ENCODE assay signal across 15 cellular contexts in genomic region chr6:158500016-158500735, GRCh38. TPM values are rescaled to one million over a fixed set of nuclear protein-coding genes. Genes with fewer than 3 reads are reported as not detected.
A peak's percentile ranks its signal among the peaks of the same experiment; 100 is the strongest.
DNase-seq lines count a peak whose midpoint lies in the region; ATAC-seq, FAIRE-seq and TF ChIP-seq lines count a peak whose summit lies in the region.
"Had no signal": no experiment of that assay in that cellular context is flagged by ENCODE, and none has a peak within 500 bp of the region (broad histone marks: within the 10 kb centered on the region; RNA-seq: fewer than 3 reads in every experiment).

No MANE protein-coding gene starts in this region.

- H3K27me3 ChIP-seq in foreskin keratinocyte = no peaks in the 10 kb centered on the region
- no peaks in the 10 kb centered on the region for H3K27me3 ChIP-seq in MG63

- intact Hi-C loops in left colon (cut with DNase I, micrococcal nuclease) = no loop called here

- peak; percentile 38 for DNase-seq in AG09309 (ENCODE audit: low read depth)
- peak; percentile 53 for DNase-seq in HTR-8/SVneo (ENCODE audit: insufficient read length, low spot score)
- DNase-seq in foreskin keratinocyte = peak in 1 of 2 donors; percentile 53
- DNase-seq in mesenteric fat pad (ENCODE audit: low spot score) = no peak
- no peak for DNase-seq in MG63
- DNase-seq in left colon = no peak
- DNase-seq in activated CD4-positive, alpha-beta T cell treated with anti-CD3 and anti-CD28 coated beads, Interleukin-2, amount 50 U/mL, for 48 hours = no peak
- DNase-seq: activated CD8-positive, alpha-beta memory T cell treated with anti-CD3 and anti-CD28 coated beads, Interleukin-2, amount 10 ng/mL, durations not matched to agents 7 days and 5 days; activated naive CD8-positive, alpha-beta T cell treated with anti-CD3 and anti-CD28 coated beads, Interleukin-2, amount 10 ng/mL, durations not matched to agents 7 days and 5 days; C1 segment of cervical spinal cord; naive thymus-derived CD4-positive, alpha-beta T cell; NK-92 treated with Interleukin-12 subunit alpha and Interleukin-12 subunit beta, amount 100 ng/mL, for 24 hours; T-helper 2 cell had no signal

- H3K36me3 ChIP-seq in MG63 = peaks cover 5% of the 10 kb centered on the region

- no peak overlapping the region for H3K4me3 ChIP-seq in AG09309 (ENCODE audit: control insufficient read depth, low read depth, low read length)
- no peak overlapping the region for H3K4me3 ChIP-seq in MG63

- FAIRE-seq in HTR-8/SVneo (lab: Jason Lieb, UNC) = no peak

- peak; percentile 80 for ATAC-seq in SK-N-SH treated with all-trans-retinoic acid at 6 μM for 48 hours
- peak; percentile 85 for ATAC-seq in foreskin keratinocyte
- no peak for ATAC-seq in left colon
- ATAC-seq: activated CD8-positive, alpha-beta memory T cell treated with anti-CD3 and anti-CD28 coated beads, Interleukin-2, amount 10 ng/mL, durations not matched to agents 7 days and 5 days; naive thymus-derived CD4-positive, alpha-beta T cell; sciatic nerve had no signal

- no peak overlapping the region for H3K27ac ChIP-seq in foreskin keratinocyte

- TF ChIP-seq CTCF in AG09309 (IDR thresholded peaks at IDR 0.05; ENCODE audit: control insufficient read depth, insufficient read depth, low read depth, low read length, missing control alignments) = no peak
- no peak for TF ChIP-seq CTCF in foreskin keratinocyte (conservative IDR thresholded peaks at IDR 0.05)

- H3K4me1 ChIP-seq in foreskin keratinocyte = peaks cover 9% of the 10 kb centered on the region

- H3K9me3 ChIP-seq in MG63 = no peaks in the 10 kb centered on the region

TF ChIP-seq in SK-N-SH treated with all-trans-retinoic acid at 6 μM for 48 hours, 23 proteins besides CTCF, POLR2A, EP300 and RAD21:
- TF ChIP-seq TCF4 (CRISPR knock-in tag; IDR thresholded peaks at IDR 0.05; ENCODE audit: borderline replicate concordance) (no peak), ESRRG (CRISPR knock-in tag; IDR thresholded peaks at IDR 0.05) (no peak), ARNTL (CRISPR knock-in tag; IDR thresholded peaks at IDR 0.05; ENCODE audit: borderline replicate concordance, low read depth) (no peak), CSRNP3 (CRISPR knock-in tag; IDR thresholded peaks at IDR 0.05) (no peak), TSHZ2 (CRISPR knock-in tag; IDR thresholded peaks at IDR 0.05) (no peak), CSDC2 (CRISPR knock-in tag; IDR thresholded peaks at IDR 0.05) (no peak), ZNF565 (CRISPR knock-in tag; conservative IDR thresholded peaks at IDR 0.05; ENCODE audit: low read depth) (no peak), OSR1 (CRISPR knock-in tag; IDR thresholded peaks at IDR 0.05) (no peak), PATZ1 (CRISPR knock-in tag; IDR thresholded peaks at IDR 0.05; ENCODE audit: borderline replicate concordance) (no peak), CREB5 (CRISPR knock-in tag; IDR thresholded peaks at IDR 0.05; ENCODE audit: low read depth) (no peak), PPARA (CRISPR knock-in tag; IDR thresholded peaks at IDR 0.05; ENCODE audit: borderline replicate concordance) (no peak), RARB (CRISPR knock-in tag; IDR thresholded peaks at IDR 0.05) (no peak), GLIS3 (CRISPR knock-in tag; IDR thresholded peaks at IDR 0.05) (no peak)
TF ChIP-seq in SK-N-SH treated with all-trans-retinoic acid at 6 μM for 48 hours: peak in this region for 0.

RNA-seq across cellular contexts. Expression of gene TMEM181, which starts 59.7 kb away (rescaled TPM):
- total RNA-seq in foreskin keratinocyte (29.5 and 32.8 TPM in 2 replicates), mesenteric fat pad (27.3 TPM), left colon (10 to 100 TPM; 41.2 to 46.7 TPM)
- 8.0 and 8.7 TPM in 2 replicates for polyA plus RNA-seq in foreskin keratinocyte
- 19.9 and 20.6 TPM in 2 replicates for total RNA-seq in MG63 (2014; rRNA removed; shearing (Covaris generic); ENCODE audit: low replicate concordance)

Comparison
In these comparisons a context has a peak if more than half of its experiments do, and no peak if none do; other contexts are left out.
1. DNase-seq: peak in AG09309 (single experiment) and HTR-8/SVneo (single experiment); none in mesenteric fat pad (single experiment), MG63 (single experiment), left colon (0 of 2) and activated CD4-positive, alpha-beta T cell treated with anti-CD3 and anti-CD28 coated beads, Interleukin-2, amount 50 U/mL, for 48 hours (0 of 2).